ENCODE assay signal across 13 cellular contexts in the genomic region with DNA sequence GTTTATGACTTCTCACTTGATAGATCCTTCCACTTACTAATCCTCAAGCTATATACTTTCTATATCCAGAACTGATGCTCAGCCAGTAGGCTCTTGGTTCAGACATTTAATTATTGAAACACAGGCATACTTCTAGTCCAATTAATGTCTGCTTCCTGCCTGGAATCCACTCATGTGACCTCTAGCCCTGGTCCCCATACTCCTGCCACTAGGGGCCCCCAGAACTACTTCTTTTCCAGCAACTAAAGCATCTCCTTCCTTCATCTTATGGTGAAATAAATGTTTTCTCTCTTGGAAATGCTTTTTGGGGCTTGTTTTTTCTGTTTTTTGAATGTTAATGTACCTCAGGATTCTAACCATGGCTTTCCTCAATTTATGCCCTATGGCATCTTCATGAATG.
DNase-seq lines count a peak whose midpoint lies in the region; FAIRE-seq and TF ChIP-seq lines count a peak whose summit lies in the region.
"Had no signal": no experiment of that assay in that cellular context is flagged by ENCODE, and none has a peak within 500 bp of the region (broad histone marks: within the 10 kb centered on the region; RNA-seq: fewer than 3 reads in every experiment).

No MANE protein-coding gene starts in this region.

- no peaks in the 10 kb centered on the region for H3K4me1 ChIP-seq in neuronal stem cell (ENCODE audit: control insufficient read depth in 2 of 2, insufficient read depth in 1 of 2, low read depth in 1 of 2, low read length in 2 of 2)
- H3K4me1 ChIP-seq: transverse colon had no signal

- no peak overlapping the region for H3K4ac ChIP-seq in neuronal stem cell (ENCODE audit: low read length)

- H3K9ac ChIP-seq in neuronal stem cell (ENCODE audit: low read depth, low read length, poor library complexity): no peak overlapping the region

- H3K18ac ChIP-seq in neuronal stem cell (ENCODE audit: low read length): no peak overlapping the region

- no peak overlapping the region for H2AK5ac ChIP-seq in neuronal stem cell (ENCODE audit: low read depth, low read length)

- no peak overlapping the region for H2BK12ac ChIP-seq in neuronal stem cell (ENCODE audit: low read length)

- no peak overlapping the region for H2BK15ac ChIP-seq in neuronal stem cell (ENCODE audit: low read length)

- TF ChIP-seq POLR2A in GM12891 (IDR thresholded peaks at IDR 0.05; ENCODE audit: low read depth, low read length): no peak

- H3K27ac ChIP-seq in neuronal stem cell (replicated peaks; ENCODE audit: low read length) (no peak overlapping the region), coronary artery (no peak overlapping the region)
- H3K27ac ChIP-seq: transverse colon had no signal

- H3K23ac ChIP-seq in neuronal stem cell (ENCODE audit: low read depth, low read length, poor library complexity): no peak overlapping the region

- DNase-seq in GM03348 (ENCODE audit: low spot score) (peak; percentile 5), astrocyte of the hippocampus (ENCODE audit: low read depth, low spot score) (peak; percentile 3), neuronal stem cell (ENCODE audit: low spot score) (peak; percentile 1), NCI-H748 (lab: John Stamatoyannopoulos, UW; ENCODE audit: unreplicated experiment) (no peak), coronary artery (ENCODE audit: low spot score) (no peak), GM12891 (ENCODE audit: insufficient read length, low spot score) (no peak)
- DNase-seq: activated CD8-positive, alpha-beta memory T cell treated with anti-CD3 and anti-CD28 coated beads, Interleukin-2, amount 50 U/mL, for 4 hours; DND-41; left cardiac atrium; SHP77 treated with DMSO at 0.1 percent for 48 hours; stimulated activated CD4-positive, alpha-beta T cell treated with anti-CD3 and anti-CD28 coated beads, Interleukin-12 subunit alpha, Interleukin-12 subunit beta, amount 100 ng/mL, for 4 hours; transverse colon had no signal

- no peak overlapping the region for H4K8ac ChIP-seq in neuronal stem cell (ENCODE audit: low read depth, low read length)

- no peak for FAIRE-seq in GM12891 (lab: Jason Lieb, UNC)

- no peak overlapping the region for H3K4me3 ChIP-seq in neuronal stem cell (ENCODE audit: low read length in 2 of 2)
- no peak overlapping the region for H3K4me3 ChIP-seq in coronary artery
- H3K4me3 ChIP-seq: transverse colon had no signal

- no peak overlapping the region for H3K4me2 ChIP-seq in neuronal stem cell (ENCODE audit: insufficient read depth, low read length, poor library complexity, severe bottlenecking)

- H3K9me3 ChIP-seq in neuronal stem cell (replicated peaks in 1 of 2; ENCODE audit: control insufficient read depth in 2 of 2, insufficient read depth in 1 of 2, low read depth in 1 of 2, low read length in 2 of 2): no peaks in the 10 kb centered on the region

- no peak overlapping the region for H2BK5ac ChIP-seq in neuronal stem cell (ENCODE audit: low read length)

- H3K36me3 ChIP-seq in neuronal stem cell (replicated peaks in 1 of 2; ENCODE audit: control insufficient read depth in 2 of 2, insufficient read depth in 2 of 2, low read length in 2 of 2): no peaks in the 10 kb centered on the region
- H3K36me3 ChIP-seq: transverse colon had no signal

- H4K91ac ChIP-seq in neuronal stem cell (ENCODE audit: low read depth, low read length, poor library complexity): no peak overlapping the region

- 0 out of 2 replicates have a peak, but pooled peaks have one; percentile 6 for TF ChIP-seq CTCF in LNCAP (IDR thresholded peaks at IDR 0.05)
- TF ChIP-seq CTCF in coronary artery (IDR thresholded peaks at IDR 0.05): no peak

- no peak overlapping the region for H2BK120ac ChIP-seq in neuronal stem cell (ENCODE audit: low read depth, low read length)

- no peaks in the 10 kb centered on the region for H3K79me1 ChIP-seq in neuronal stem cell (ENCODE audit: low read depth, low read length)

- H3K14ac ChIP-seq in neuronal stem cell (ENCODE audit: low read length): no peak overlapping the region

- no peaks in the 10 kb centered on the region for H3K27me3 ChIP-seq in neuronal stem cell (ENCODE audit: control insufficient read depth in 3 of 3, insufficient read depth in 3 of 3, low read depth in 1 of 3, low read length in 3 of 3)
- H3K27me3 ChIP-seq: transverse colon had no signal

- no peak overlapping the region for H2AFZ ChIP-seq in neuronal stem cell (ENCODE audit: low read length)

TF ChIP-seq in GM12891, 5 proteins besides CTCF, POLR2A, EP300 and RAD21:
- TF ChIP-seq SPI1 (IDR thresholded peaks at IDR 0.05; ENCODE audit: low read depth, low read length): no peak
- no peak for TF ChIP-seq POU2F2 (IDR thresholded peaks at IDR 0.05; ENCODE audit: low read depth, low read length)
- TF ChIP-seq PAX5 (IDR thresholded peaks at IDR 0.05; ENCODE audit: insufficient read depth, low read length, severe bottlenecking): no peak
- no peak for TF ChIP-seq POLR2AphosphoS5 (IDR thresholded peaks at IDR 0.05; ENCODE audit: low read depth, low read length)
- no peak for TF ChIP-seq TAF1 (IDR thresholded peaks at IDR 0.05; ENCODE audit: low read depth, low read length)

Comparison
In these comparisons a context has a peak if more than half of its experiments do, and no peak if none do; other contexts are left out.
1. DNase-seq: peak in GM03348 (single experiment), astrocyte of the hippocampus (single experiment) and neuronal stem cell (single experiment); none in NCI-H748 (single experiment), coronary artery (single experiment) and GM12891 (single experiment).